11 cellular contexts compared by ENCODE assay signal in genomic region chr11:9906043-9906791, GRCh38.
A peak's percentile ranks its signal among the peaks of the same experiment; 100 is the strongest.
DNase-seq lines count a peak whose midpoint lies in the region; ATAC-seq and TF ChIP-seq lines count a peak whose summit lies in the region.
"Had no signal": no experiment of that assay in that cellular context is flagged by ENCODE, and none has a peak within 500 bp of the region (broad histone marks: within the 10 kb centered on the region; RNA-seq: fewer than 3 reads in every experiment).

No MANE protein-coding gene starts in this region.

- intact Hi-C loops in sciatic nerve (cut with DNase I): no loop called here

- H3K27ac Mint-ChIP-seq in activated naive CD4-positive, alpha-beta T cell treated with anti-CD3 and anti-CD28 coated beads, Interleukin-2, amount 10 ng/mL, durations not matched to agents 7 days and 5 days: no peak overlapping the region

- ATAC-seq in SK-N-SH treated with all-trans-retinoic acid at 6 μM for 48 hours (peak; percentile 99), sciatic nerve (peak; percentile 79), HG03159 (IDR thresholded peaks at IDR 0.05; ENCODE audit: unreplicated experiment) (no peak)

- H3K4me3 ChIP-seq in GM23248: no peak overlapping the region
- H3K4me3 ChIP-seq in foreskin fibroblast (ENCODE audit: low read depth in 1 of 2, low read length in 2 of 2): no peak overlapping the region

- 0% methylated on average over 2 of the region's 2 CpGs for WGBS in GM23248 (ENCODE audit: low coverage in 1 of 2, low lambda C conversion rate in 2 of 2, missing lambda C conversion rate in 2 of 2), 2 experiments

- H3K4me3 Mint-ChIP-seq in activated naive CD4-positive, alpha-beta T cell treated with anti-CD3 and anti-CD28 coated beads, Interleukin-2, amount 10 ng/mL, durations not matched to agents 7 days and 5 days: no peak overlapping the region
- H3K4me3 Mint-ChIP-seq: brain, naive B cell had no signal

- peak overlapping the region; percentile 44 for H3K4me2 ChIP-seq in GM23248 (ENCODE audit: unreplicated experiment)

- peaks cover 60% of the 10 kb centered on the region for H3F3A ChIP-seq in GM23248 (ENCODE audit: insufficient read depth)

- CTCF ChIA-PET in activated naive CD4-positive, alpha-beta T cell treated with anti-CD3 and anti-CD28 coated beads, Interleukin-2, amount 10 ng/mL, durations not matched to agents 7 days and 5 days (lab: Charles Lee): no interaction called here

- no peak overlapping the region for H2AFZ ChIP-seq in GM23248

- H4K20me1 ChIP-seq in GM23248 (ENCODE audit: insufficient read depth): no peaks in the 10 kb centered on the region

- no peaks in the 10 kb centered on the region for H3K36me3 Mint-ChIP-seq in activated naive CD4-positive, alpha-beta T cell treated with anti-CD3 and anti-CD28 coated beads, Interleukin-2, amount 10 ng/mL, durations not matched to agents 7 days and 5 days
- H3K36me3 Mint-ChIP-seq: naive B cell had no signal

- H3K9ac ChIP-seq in GM23248: peak overlapping the region; percentile 34

- H3K4me1 Mint-ChIP-seq in activated naive CD4-positive, alpha-beta T cell treated with anti-CD3 and anti-CD28 coated beads, Interleukin-2, amount 10 ng/mL, durations not matched to agents 7 days and 5 days: no peaks in the 10 kb centered on the region
- H3K4me1 Mint-ChIP-seq: naive B cell had no signal

- H3K9me3 ChIP-seq in GM23248 (ENCODE audit: low read depth): no peaks in the 10 kb centered on the region

- H3K27me3 Mint-ChIP-seq in activated naive CD4-positive, alpha-beta T cell treated with anti-CD3 and anti-CD28 coated beads, Interleukin-2, amount 10 ng/mL, durations not matched to agents 7 days and 5 days: no peaks in the 10 kb centered on the region
- H3K27me3 Mint-ChIP-seq: brain, naive B cell had no signal

- peak; percentile 96 for DNase-seq in GM23248
- peak; percentile 95 to 96 for DNase-seq in foreskin fibroblast
- no peak for DNase-seq in sciatic nerve (ENCODE audit: low spot score)
- DNase-seq in NCI-H2107 treated with DMSO at 0.1 percent for 48 hours (lab: John Stamatoyannopoulos, UW; ENCODE audit: unreplicated experiment): no peak
- DNase-seq in NOMO-1 (lab: John Stamatoyannopoulos, UW; ENCODE audit: unreplicated experiment in 2 of 2): no peak
- no peak for DNase-seq in activated naive CD4-positive, alpha-beta T cell treated with anti-CD3 and anti-CD28 coated beads, Interleukin-2, amount 10 ng/mL, durations not matched to agents 7 days and 5 days
- DNase-seq: naive B cell, NCI-H1105 had no signal

- H3K27ac ChIP-seq in GM23248: peak overlapping the region; percentile 82

- TF ChIP-seq CTCF in foreskin fibroblast (IDR thresholded peaks at IDR 0.05; ENCODE audit: low read depth, low read length): no peak

- no peaks in the 10 kb centered on the region for H3K9me3 Mint-ChIP-seq in activated naive CD4-positive, alpha-beta T cell treated with anti-CD3 and anti-CD28 coated beads, Interleukin-2, amount 10 ng/mL, durations not matched to agents 7 days and 5 days
- H3K9me3 Mint-ChIP-seq: brain, naive B cell had no signal

- no peaks in the 10 kb centered on the region for H3K9me2 ChIP-seq in GM23248 (ENCODE audit: insufficient read depth)

- H3K36me3 ChIP-seq in GM23248 (ENCODE audit: low read depth): no peaks in the 10 kb centered on the region

- peaks cover 44% of the 10 kb centered on the region for H3K4me1 ChIP-seq in GM23248 (ENCODE audit: insufficient read depth)

- in situ Hi-C loops in GM23248 (cut with MboI): no loop called here

- no peaks in the 10 kb centered on the region for H3K27me3 ChIP-seq in GM23248 (replicated peaks; ENCODE audit: insufficient read depth)

- H3K79me2 ChIP-seq in GM23248 (ENCODE audit: insufficient read depth): peaks cover 18% of the 10 kb centered on the region

TF ChIP-seq in SK-N-SH treated with all-trans-retinoic acid at 6 μM for 48 hours, 23 proteins besides CTCF, POLR2A, EP300 and RAD21:
- TF ChIP-seq RARB (CRISPR knock-in tag; IDR thresholded peaks at IDR 0.05) (no peak), TCF4 (CRISPR knock-in tag; IDR thresholded peaks at IDR 0.05; ENCODE audit: borderline replicate concordance) (0 out of 2 replicates have a peak, but pooled peaks have one; percentile 12), ZFP3 (CRISPR knock-in tag; IDR thresholded peaks at IDR 0.05) (no peak), POU6F1 (CRISPR knock-in tag; IDR thresholded peaks at IDR 0.05; ENCODE audit: borderline replicate concordance, low read depth) (no peak), ISL1 (CRISPR knock-in tag; IDR thresholded peaks at IDR 0.05) (peak; percentile 70), GLIS3 (CRISPR knock-in tag; IDR thresholded peaks at IDR 0.05) (0 out of 2 replicates have a peak, but pooled peaks have one; percentile 14), ZC3H10 (CRISPR knock-in tag; IDR thresholded peaks at IDR 0.05) (no peak), ESRRG (CRISPR knock-in tag; IDR thresholded peaks at IDR 0.05) (no peak), ZFP30 (CRISPR knock-in tag; IDR thresholded peaks at IDR 0.05) (no peak)
- TF ChIP-seq, protein P1, sequence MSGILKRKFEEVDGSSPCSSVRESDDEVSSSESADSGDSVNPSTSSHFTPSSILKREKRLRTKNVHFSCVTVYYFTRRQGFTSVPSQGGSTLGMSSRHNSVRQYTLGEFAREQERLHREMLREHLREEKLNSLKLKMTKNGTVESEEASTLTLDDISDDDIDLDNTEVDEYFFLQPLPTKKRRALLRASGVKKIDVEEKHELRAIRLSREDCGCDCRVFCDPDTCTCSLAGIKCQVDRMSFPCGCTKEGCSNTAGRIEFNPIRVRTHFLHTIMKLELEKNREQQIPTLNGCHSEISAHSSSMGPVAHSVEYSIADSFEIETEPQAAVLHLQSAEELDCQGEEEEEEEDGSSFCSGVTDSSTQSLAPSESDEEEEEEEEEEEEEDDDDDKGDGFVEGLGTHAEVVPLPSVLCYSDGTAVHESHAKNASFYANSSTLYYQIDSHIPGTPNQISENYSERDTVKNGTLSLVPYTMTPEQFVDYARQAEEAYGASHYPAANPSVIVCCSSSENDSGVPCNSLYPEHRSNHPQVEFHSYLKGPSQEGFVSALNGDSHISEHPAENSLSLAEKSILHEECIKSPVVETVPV (CRISPR knock-in tag; IDR thresholded peaks at IDR 0.05): 0 out of 2 replicates have a peak, but pooled peaks have one; percentile 10
TF ChIP-seq in SK-N-SH treated with all-trans-retinoic acid at 6 μM for 48 hours: peak in this region for 4.

Comparison
In these comparisons a context has a peak if more than half of its experiments do, and no peak if none do; other contexts are left out.
1. DNase-seq: peak in GM23248 (single experiment) and foreskin fibroblast (2 of 2); none in sciatic nerve (single experiment), NCI-H2107 treated with DMSO at 0.1 percent for 48 hours (single experiment), NOMO-1 (0 of 2) and activated naive CD4-positive, alpha-beta T cell treated with anti-CD3 and anti-CD28 coated beads, Interleukin-2, amount 10 ng/mL, durations not matched to agents 7 days and 5 days (single experiment).